Comparison of ENCODE assay signal across 8 cellular contexts in genomic region chr11:14270690-14271542, GRCh38.
DNase-seq lines count a peak whose midpoint lies in the region; ATAC-seq and TF ChIP-seq lines count a peak whose summit lies in the region.

No MANE protein-coding gene starts in this region.

- H3K36me3 Mint-ChIP-seq in activated naive CD4-positive, alpha-beta T cell treated with anti-CD3 and anti-CD28 coated beads, Interleukin-2, amount 10 ng/mL, durations not matched to agents 7 days and 5 days, result peaks cover 47% of the 10 kb centered on the region
- peaks cover 72% of the 10 kb centered on the region for H3K36me3 Mint-ChIP-seq in WTC11

- POLR2A ChIA-PET in WTC11 (lab: Charles Lee), result no interaction called here

- peak; percentile 62 for DNase-seq in activated naive CD4-positive, alpha-beta T cell treated with anti-CD3 and anti-CD28 coated beads, Interleukin-2, amount 10 ng/mL, durations not matched to agents 7 days and 5 days
- no peak for DNase-seq in activated naive CD4-positive, alpha-beta T cell treated with Interleukin-2 at 50 U/mL for 16 hours
- DNase-seq in WTC11 (ENCODE audit: low spot score), result no peak
- peak; percentile 25 for DNase-seq in ureter (ENCODE audit: low spot score)
- DNase-seq in HUDEP-2 (lab: John Stamatoyannopoulos, UW; ENCODE audit: unreplicated experiment in 76 of 76), result no peak
- DNase-seq in kidney tubule cell (ENCODE audit: low spot score), result no peak
- DNase-seq in DMS153 treated with DMSO at 0.1 percent for 48 hours (lab: John Stamatoyannopoulos, UW; ENCODE audit: unreplicated experiment), result no peak

- peaks cover 33% of the 10 kb centered on the region for H3K4me1 Mint-ChIP-seq in activated naive CD4-positive, alpha-beta T cell treated with anti-CD3 and anti-CD28 coated beads, Interleukin-2, amount 10 ng/mL, durations not matched to agents 7 days and 5 days
- peaks cover 14% of the 10 kb centered on the region for H3K4me1 Mint-ChIP-seq in WTC11

- H3K27ac Mint-ChIP-seq in activated naive CD4-positive, alpha-beta T cell treated with anti-CD3 and anti-CD28 coated beads, Interleukin-2, amount 10 ng/mL, durations not matched to agents 7 days and 5 days, result peak overlapping the region; percentile 88
- H3K27ac Mint-ChIP-seq in WTC11, result peak overlapping the region; percentile 50; the same call in 1 of the 2 replicates

- peak overlapping the region; percentile 53 for H3K4me3 Mint-ChIP-seq in activated naive CD4-positive, alpha-beta T cell treated with anti-CD3 and anti-CD28 coated beads, Interleukin-2, amount 10 ng/mL, durations not matched to agents 7 days and 5 days
- no peak overlapping the region for H3K4me3 Mint-ChIP-seq in WTC11

- peaks cover under 1% of the 10 kb centered on the region for H3K9me3 Mint-ChIP-seq in activated naive CD4-positive, alpha-beta T cell treated with anti-CD3 and anti-CD28 coated beads, Interleukin-2, amount 10 ng/mL, durations not matched to agents 7 days and 5 days
- H3K9me3 Mint-ChIP-seq in WTC11, result peaks cover 16% of the 10 kb centered on the region

- no peaks in the 10 kb centered on the region for H3K27me3 Mint-ChIP-seq in activated naive CD4-positive, alpha-beta T cell treated with anti-CD3 and anti-CD28 coated beads, Interleukin-2, amount 10 ng/mL, durations not matched to agents 7 days and 5 days
- H3K27me3 Mint-ChIP-seq in WTC11 (ENCODE audit: low read depth), result no peaks in the 10 kb centered on the region

- CTCF ChIA-PET in activated naive CD4-positive, alpha-beta T cell treated with anti-CD3 and anti-CD28 coated beads, Interleukin-2, amount 10 ng/mL, durations not matched to agents 7 days and 5 days (lab: Charles Lee), result no interaction called here
- CTCF ChIA-PET in WTC11 (lab: Charles Lee), result no interaction called here

- TF ChIP-seq CTCF in WTC11 (IDR thresholded peaks at IDR 0.05), result no peak

- peak; percentile 67 for ATAC-seq in HG03097 (IDR thresholded peaks at IDR 0.05; ENCODE audit: low FRiP score, unreplicated experiment)
- no peak for ATAC-seq in WTC11

TF ChIP-seq in WTC11, 78 proteins besides CTCF, POLR2A, EP300 and RAD21 (continues in another document):
- TF ChIP-seq AR (CRISPR knock-in tag; IDR thresholded peaks at IDR 0.05) (no peak), ZNF317 (CRISPR knock-in tag; IDR thresholded peaks at IDR 0.05; ENCODE audit: borderline replicate concordance, low read depth) (no peak), JAZF1 (CRISPR knock-in tag; IDR thresholded peaks at IDR 0.05) (no peak), NFATC4 (CRISPR knock-in tag; IDR thresholded peaks at IDR 0.05) (no peak), KAT7 (CRISPR knock-in tag; IDR thresholded peaks at IDR 0.05; ENCODE audit: borderline replicate concordance) (no peak), ZBTB21 (CRISPR knock-in tag; IDR thresholded peaks at IDR 0.05; ENCODE audit: borderline replicate concordance) (no peak), ESRRA (CRISPR knock-in tag; IDR thresholded peaks at IDR 0.05; ENCODE audit: borderline replicate concordance) (no peak), IRF2 (CRISPR knock-in tag; IDR thresholded peaks at IDR 0.05; ENCODE audit: borderline replicate concordance, low read depth) (no peak), USF2 (CRISPR knock-in tag; IDR thresholded peaks at IDR 0.05) (no peak), NR1H2 (CRISPR knock-in tag; IDR thresholded peaks at IDR 0.05) (no peak), ETV6 (CRISPR knock-in tag; IDR thresholded peaks at IDR 0.05) (no peak), ZNF512 (CRISPR knock-in tag; IDR thresholded peaks at IDR 0.05; ENCODE audit: borderline replicate concordance) (no peak), TEAD4 (CRISPR knock-in tag; IDR thresholded peaks at IDR 0.05) (no peak), FOXP4 (CRISPR knock-in tag; IDR thresholded peaks at IDR 0.05) (no peak), CBFB (CRISPR knock-in tag; IDR thresholded peaks at IDR 0.05; ENCODE audit: low read depth) (no peak), ERG (CRISPR knock-in tag; IDR thresholded peaks at IDR 0.05) (no peak), PREB (CRISPR knock-in tag; IDR thresholded peaks at IDR 0.05; ENCODE audit: borderline replicate concordance) (no peak)

Comparison
In these comparisons a context has a peak if more than half of its experiments do, and no peak if none do; other contexts are left out.
1. DNase-seq: peak in activated naive CD4-positive, alpha-beta T cell treated with anti-CD3 and anti-CD28 coated beads, Interleukin-2, amount 10 ng/mL, durations not matched to agents 7 days and 5 days (single experiment) and ureter (single experiment); none in activated naive CD4-positive, alpha-beta T cell treated with Interleukin-2 at 50 U/mL for 16 hours (single experiment), WTC11 (single experiment), HUDEP-2 (0 of 76), kidney tubule cell (single experiment) and DMS153 treated with DMSO at 0.1 percent for 48 hours (single experiment).